7 cellular contexts compared by ENCODE assay signal in genomic region chr7:88615336-88615735, GRCh38.
"Had no signal": no experiment of that assay in that cellular context is flagged by ENCODE, and none has a peak within 500 bp of the region (broad histone marks: within the 10 kb centered on the region; RNA-seq: fewer than 3 reads in every experiment).

No MANE protein-coding gene starts in this region.

- ATAC-seq: HepG2 had no signal

- DNase-seq: GM23248, GOT3, H9, HCEC 1CT, Karpas-422, KBM-7 had no signal
